ENCODE assay signal across 8 cellular contexts in genomic region chr7:19051767-19052375, GRCh38.
DNase-seq lines count a peak whose midpoint lies in the region; ATAC-seq, FAIRE-seq and TF ChIP-seq lines count a peak whose summit lies in the region.

No MANE protein-coding gene starts in this region.

- POLR2A ChIA-PET in HEK293 (lab: Yijun Ruan, JAX) = interaction anchor here (0.6 kb wide), 1 partner anchor 307 kb away, joined by 3 read pairs; no protein-coding TSS in a partner anchor

- no peaks in the 10 kb centered on the region for H4K20me1 ChIP-seq in keratinocyte (ENCODE audit: control insufficient read depth, extremely low read depth, insufficient read depth, low read length)

- H2AFZ ChIP-seq in keratinocyte (ENCODE audit: control insufficient read depth, low read length) = no peak overlapping the region

- no peak overlapping the region for H3K27ac Mint-ChIP-seq in activated T-cell treated with anti-CD3 and anti-CD28 coated beads, Interleukin-2, amount 50 U/mL, for 72 hours

- H3K4me2 ChIP-seq in keratinocyte (ENCODE audit: control insufficient read depth, extremely low read depth, insufficient read depth, low read depth, low read length) = no peak overlapping the region

- H3K27me3 Mint-ChIP-seq in activated T-cell treated with anti-CD3 and anti-CD28 coated beads, Interleukin-2, amount 50 U/mL, for 72 hours (ENCODE audit: low read depth) = no peaks in the 10 kb centered on the region

- dilution Hi-C loops in keratinocyte (cut with MboI; ENCODE audit: extremely low pct_ligation_motif_present, low sequenced_read_pairs) = no loop called here

- peak; percentile 55 for TF ChIP-seq CTCF in AG09319 (IDR thresholded peaks at IDR 0.05; ENCODE audit: low read depth, low read length)
- no peak for TF ChIP-seq CTCF in HEK293 (tag by site-specific recombination; IDR thresholded peaks at IDR 0.05)
- peak; percentile 69 to 72 (median 71) for TF ChIP-seq CTCF in keratinocyte (optimal IDR thresholded peaks at IDR 0.05 in 1 of 3, IDR thresholded peaks at IDR 0.05 in 1 of 3, conservative IDR thresholded peaks at IDR 0.05 in 1 of 3; ENCODE audit: extremely low read depth in 1 of 3, insufficient read depth in 2 of 3, low read length in 3 of 3)
- TF ChIP-seq CTCF in tibial nerve (IDR thresholded peaks at IDR 0.05) = peak in 3 of 5 experiments; percentile 24 to 68 (median 48)

- H3K27ac ChIP-seq in HEK293 (ENCODE audit: extremely low read depth, low read depth, low read length) (no peak overlapping the region), keratinocyte (ENCODE audit: control insufficient read depth, insufficient read depth, low read length) (no peak overlapping the region), tibial nerve (no peak overlapping the region)

- H3K9me3 ChIP-seq in HEK293 (ENCODE audit: control insufficient read depth, insufficient read depth, low read depth, low read length) (no peaks in the 10 kb centered on the region), MG63 (peaks cover 3% of the 10 kb centered on the region; the same call in 1 of the 2 replicates), keratinocyte (ENCODE audit: control insufficient read depth, low read depth, low read length) (no peaks in the 10 kb centered on the region), tibial nerve (peaks cover 0 to 24% (median 0%) of the 10 kb centered on the region in 4 donors)

- no peaks in the 10 kb centered on the region for H3K36me3 ChIP-seq in HEK293 (ENCODE audit: control insufficient read depth in 2 of 2, insufficient read depth in 1 of 2, low read length in 2 of 2)
- no peaks in the 10 kb centered on the region for H3K36me3 ChIP-seq in MG63
- H3K36me3 ChIP-seq in keratinocyte (ENCODE audit: control insufficient read depth in 2 of 2, extremely low read depth in 1 of 2, insufficient read depth in 2 of 2, low read length in 2 of 2) = no peaks in the 10 kb centered on the region
- H3K36me3 ChIP-seq in tibial nerve = no peaks in the 10 kb centered on the region

- no peak for TF ChIP-seq EP300 in tibial nerve (IDR thresholded peaks at IDR 0.05)

- no peaks in the 10 kb centered on the region for H3K9me1 ChIP-seq in keratinocyte (ENCODE audit: control insufficient read depth, extremely low read depth, insufficient read depth, low read length)

- no peaks in the 10 kb centered on the region for H3K79me2 ChIP-seq in keratinocyte (ENCODE audit: control insufficient read depth, insufficient read depth, low read length)

- no peaks in the 10 kb centered on the region for H3K4me1 ChIP-seq in HEK293 (ENCODE audit: control insufficient read depth, insufficient read depth, low read length)
- H3K4me1 ChIP-seq in keratinocyte (ENCODE audit: control insufficient read depth, extremely low read depth, insufficient read depth, low read length) = no peaks in the 10 kb centered on the region
- no peaks in the 10 kb centered on the region for H3K4me1 ChIP-seq in tibial nerve

- no peak overlapping the region for H3K9ac ChIP-seq in keratinocyte (ENCODE audit: control insufficient read depth, extremely low read depth, insufficient read depth, low read length)

- H3K4me1 Mint-ChIP-seq in activated T-cell treated with anti-CD3 and anti-CD28 coated beads, Interleukin-2, amount 50 U/mL, for 72 hours (ENCODE audit: low read depth) = no peaks in the 10 kb centered on the region

- CTCF ChIA-PET in HEK293 (lab: Yijun Ruan, JAX) = interaction anchor here (0.5 to 2.6 kb wide), 12 partner anchors 18 to 699 kb away, joined by 3 to 14 read pairs (median 3); no protein-coding TSS in a partner anchor

- H3K9me3 Mint-ChIP-seq in activated T-cell treated with anti-CD3 and anti-CD28 coated beads, Interleukin-2, amount 50 U/mL, for 72 hours = peaks cover 8 to 10% of the 10 kb centered on the region in 2 donors

- H3K27me3 ChIP-seq in MG63 = no peaks in the 10 kb centered on the region
- H3K27me3 ChIP-seq in keratinocyte (ENCODE audit: control insufficient read depth, extremely low read depth, insufficient read depth, low read length) = no peaks in the 10 kb centered on the region
- H3K27me3 ChIP-seq in tibial nerve = no peaks in the 10 kb centered on the region

- peak; percentile 91 for FAIRE-seq in G401.6 (lab: Jason Lieb, UNC)
- no peak for FAIRE-seq in keratinocyte (lab: Jason Lieb, UNC)

- H3K4me3 ChIP-seq in HEK293 (ENCODE audit: low read depth, low read length) (no peak overlapping the region), MG63 (no peak overlapping the region), keratinocyte (ENCODE audit: control insufficient read depth in 2 of 3, extremely low read depth in 1 of 3, insufficient read depth in 2 of 3, low read depth in 1 of 3, low read length in 3 of 3) (no peak overlapping the region), tibial nerve (no peak overlapping the region)

- H3K4me3 Mint-ChIP-seq in activated T-cell treated with anti-CD3 and anti-CD28 coated beads, Interleukin-2, amount 50 U/mL, for 72 hours = no peak overlapping the region

- H3K36me3 Mint-ChIP-seq in activated T-cell treated with anti-CD3 and anti-CD28 coated beads, Interleukin-2, amount 50 U/mL, for 72 hours (ENCODE audit: insufficient read depth in 2 of 2) = no peaks in the 10 kb centered on the region

- 70% methylated on average over 7 of the region's 7 CpGs for WGBS in tibial nerve, 2 donors

- DNase-seq in AG09319 (ENCODE audit: extremely low read depth, low read depth) = no peak
- peak; percentile 20 for DNase-seq in MG63
- DNase-seq in activated T-cell treated with anti-CD3 and anti-CD28 coated beads, Interleukin-2, amount 50 U/mL, for 72 hours = peak; percentile 23 to 26
- no peak for DNase-seq in keratinocyte (ENCODE audit: low read depth, low spot score)
- DNase-seq in tibial nerve (ENCODE audit: low spot score in 2 of 2) = peak in 1 of 2 donors; percentile 42
- DNase-seq in NCI-H2029 (lab: John Stamatoyannopoulos, UW) = no peak

- TF ChIP-seq POLR2A in tibial nerve (IDR thresholded peaks at IDR 0.05) = no peak

- no peak for ATAC-seq in activated T-cell treated with anti-CD3 and anti-CD28 coated beads, Interleukin-2, amount 50 U/mL, for 72 hours (replicated peaks in 1 of 2)

TF ChIP-seq in HEK293, 187 proteins besides CTCF, POLR2A, EP300 and RAD21:
- TF ChIP-seq ZNF132 (tag by site-specific recombination; IDR thresholded peaks at IDR 0.05; ENCODE audit: borderline replicate concordance) = no peak
- TF ChIP-seq ZNF654 (tag by site-specific recombination; IDR thresholded peaks at IDR 0.05; ENCODE audit: low read depth) = peak; percentile 32; the same call in 1 of the 2 replicates
TF ChIP-seq in HEK293: peak in this region for 1.

Comparison
In these comparisons a context has a peak if more than half of its experiments do, and no peak if none do; other contexts are left out.
1. DNase-seq: peak in MG63 (single experiment) and activated T-cell treated with anti-CD3 and anti-CD28 coated beads, Interleukin-2, amount 50 U/mL, for 72 hours (2 of 2); none in AG09319 (single experiment), keratinocyte (single experiment) and NCI-H2029 (single experiment).